8 cellular contexts compared by ENCODE assay signal in the genomic region with DNA sequence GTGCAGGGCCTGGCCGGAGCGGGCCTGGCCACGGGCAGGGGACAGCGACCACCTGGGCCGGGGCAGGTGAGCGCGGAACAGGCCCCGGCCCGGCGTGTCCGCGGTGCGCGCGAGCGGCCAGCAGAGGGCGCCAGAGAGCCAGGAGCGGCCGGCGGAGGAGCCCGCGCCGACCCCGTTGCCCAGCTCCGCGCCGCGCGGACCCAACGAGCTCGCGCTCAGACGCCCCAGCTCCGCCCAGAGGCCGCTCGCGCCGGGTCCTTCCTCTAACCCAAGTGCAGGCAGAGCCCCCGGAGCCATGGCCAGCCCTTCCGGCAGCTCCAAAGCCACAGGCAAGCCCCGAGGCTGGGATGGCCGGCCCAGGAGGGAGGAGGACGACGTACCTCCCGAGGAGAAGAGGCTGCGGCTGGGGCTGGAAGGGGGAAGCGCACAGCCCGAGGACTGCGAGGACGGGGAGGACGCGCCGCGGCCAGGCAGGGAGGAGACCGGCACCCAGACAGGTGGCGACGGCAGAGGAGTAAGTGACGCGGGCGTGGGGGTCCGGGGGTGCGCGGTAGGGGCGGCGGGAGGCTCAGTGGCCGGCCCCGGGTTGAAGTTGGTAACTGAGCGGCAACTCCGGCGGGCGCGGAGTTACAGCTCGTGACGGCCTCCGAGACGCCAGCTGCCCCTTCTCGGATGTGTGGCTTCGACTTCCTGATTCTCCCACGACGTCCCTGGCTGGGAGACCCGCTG.
DNase-seq lines count a peak whose midpoint lies in the region; TF ChIP-seq lines count a peak whose summit lies in the region.
"Not testable (repeated sequence)": the region's sequence is repeated elsewhere in the genome, so short reads cannot be mapped to it uniquely, and the experiment has no call there.

No MANE protein-coding gene starts in this region.

- H3K9me3 ChIP-seq in Peyer's patch, result not testable (repeated sequence)

- peak overlapping the region; percentile 17 to 57 (median 40) for H3K27ac ChIP-seq in Peyer's patch
- not testable (repeated sequence) for H3K27ac ChIP-seq in substantia nigra (ENCODE audit: low read depth, low read length, poor library complexity, severe bottlenecking)

- peak; percentile 42 to 43 for TF ChIP-seq POLR2A in Peyer's patch (IDR thresholded peaks at IDR 0.05)

- H3K4me3 ChIP-seq in Peyer's patch, result peak overlapping the region; percentile 47 to 63 (median 52)

- not testable (repeated sequence) for H3K27me3 ChIP-seq in Peyer's patch

- DNase-seq in Daoy (ENCODE audit: low read depth) (peak; percentile 89), Peyer's patch (peak; percentile 34 to 91 (median 87)), activated T-cell treated with anti-CD3 and anti-CD28 coated beads for 1 hour (ENCODE audit: low read depth) (peak; percentile 54), dermis microvascular lymphatic vessel endothelial cell (ENCODE audit: low read depth in 2 of 2) (peak; percentile 10 to 60), islet precursor cell (peak; percentile 93), retina (peak; percentile 94), substantia nigra (lab: John Stamatoyannopoulos, UW) (peak in 43 of 49 donors; percentile 7 to 74 (median 42))

- H3K4me1 ChIP-seq in Peyer's patch, result not testable (repeated sequence)

- TF ChIP-seq CTCF in LNCAP (IDR thresholded peaks at IDR 0.05) (peak; percentile 73), Peyer's patch (IDR thresholded peaks at IDR 0.05) (peak; percentile 46 to 94 (median 86))

- not testable (repeated sequence) for H3K36me3 ChIP-seq in Peyer's patch

Comparison
In these comparisons a context has a peak if more than half of its experiments do, and no peak if none do; other contexts are left out.
1. DNase-seq: peak in every context shown above with its lines; median percentile 94 in retina; 93 in islet precursor cell; 89 in Daoy; 87 in Peyer's patch; 54 in activated T-cell treated with anti-CD3 and anti-CD28 coated beads for 1 hour; 42 in substantia nigra; 35 in dermis microvascular lymphatic vessel endothelial cell.